20 cellular contexts compared by ENCODE assay signal in genomic region chr12:98471085-98471484, GRCh38. TPM values are rescaled to one million over a fixed set of nuclear protein-coding genes. Genes with fewer than 3 reads are reported as not detected.
DNase-seq lines count a peak whose midpoint lies in the region; ATAC-seq, FAIRE-seq and TF ChIP-seq lines count a peak whose summit lies in the region.
"Had no signal": no experiment of that assay in that cellular context is flagged by ENCODE, and none has a peak within 500 bp of the region (broad histone marks: within the 10 kb centered on the region; RNA-seq: fewer than 3 reads in every experiment).

No MANE protein-coding gene starts in this region.

- ATAC-seq in heart left ventricle (peak in 3 of 4 donors; percentile 44 to 93 (median 81)), Right ventricle myocardium inferior (no peak), GM21786 (IDR thresholded peaks at IDR 0.05; ENCODE audit: unreplicated experiment) (peak; percentile 19), HG03521 (IDR thresholded peaks at IDR 0.05; ENCODE audit: unreplicated experiment) (peak; percentile 12)
- ATAC-seq: activated CD4-positive, CD25-positive, alpha-beta regulatory T cell treated with anti-CD3 and anti-CD28 coated beads, Interleukin-2, amount 50 U/mL, for 24 hours had no signal

- FAIRE-seq in small intestine (lab: Jason Lieb, UNC) = no peak
- FAIRE-seq: H54, keratinocyte had no signal

- peaks cover 0 to 11% (median 5%) of the 10 kb centered on the region in 12 donors for H3K4me1 ChIP-seq in heart left ventricle
- no peaks in the 10 kb centered on the region for H3K4me1 ChIP-seq in small intestine (ENCODE audit: control insufficient read depth in 2 of 2, insufficient read depth in 1 of 2, low read depth in 1 of 2, low read length in 1 of 2)

- DNase-seq in heart left ventricle (no peak), Right ventricle myocardium inferior (ENCODE audit: missing footprints) (no peak), small intestine (peak; percentile 25), ACHN (no peak), NCI-H510A treated with DMSO at 0.1 percent for 48 hours (lab: John Stamatoyannopoulos, UW) (no peak), ecto neural progenitor cell (ENCODE audit: low spot score) (no peak)
- DNase-seq: activated gamma-delta T cell; CD4-positive, alpha-beta T cell; cerebellar nuclear complex; DND-41; IMR-90; NCI-H748 treated with DMSO at 0.1 percent for 48 hours; OCI-M1; stomach; T-helper 9 cell had no signal

- no peaks in the 10 kb centered on the region for H3K9me3 ChIP-seq in heart left ventricle
- no peaks in the 10 kb centered on the region for H3K9me3 ChIP-seq in small intestine (ENCODE audit: control insufficient read depth, low read depth)
- H3K9me3 ChIP-seq: stomach had no signal

- in situ Hi-C loops in ACHN (cut with HindIII; ENCODE audit: low pct_ligation_motif_present, low pct_unique_long_range_greater_than_20kb, low sequenced_read_pairs) = no loop called here

- WGBS in heart left ventricle, 4 donors = 49 to 71% (median 54%) methylated on average over 3 of the region's 3 CpGs
- 33 to 66% (median 58%) methylated on average over 3 of the region's 3 CpGs for WGBS in small intestine, 3 donors

- H3K36me3 ChIP-seq in heart left ventricle (no peaks in the 10 kb centered on the region), small intestine (ENCODE audit: control insufficient read depth in 2 of 2, insufficient read depth in 2 of 2, low read length in 2 of 2) (no peaks in the 10 kb centered on the region)
- H3K36me3 ChIP-seq: stomach had no signal

- H3K27ac ChIP-seq in heart left ventricle = peak overlapping the region in 3 of 12 donors; percentile 15 to 64 (median 33)
- H3K27ac ChIP-seq in small intestine (ENCODE audit: low read depth in 1 of 2, low read length in 1 of 2) = no peak overlapping the region
- H3K27ac ChIP-seq: stomach had no signal

- intact Hi-C loops in heart left ventricle (cut with DNase I) (no loop called here), Right ventricle myocardium inferior (cut with DNase I) (no loop called here)

- no peaks in the 10 kb centered on the region for H3K27me3 ChIP-seq in heart left ventricle
- H3K27me3 ChIP-seq in small intestine (ENCODE audit: control insufficient read depth in 2 of 2, insufficient read depth in 2 of 2, low read length in 2 of 2) = no peaks in the 10 kb centered on the region
- H3K27me3 ChIP-seq: stomach had no signal

- no peak for TF ChIP-seq POLR2A in heart left ventricle (IDR thresholded peaks at IDR 0.05)

- H3K4me3 ChIP-seq in heart left ventricle = no peak overlapping the region
- H3K4me3 ChIP-seq in small intestine (ENCODE audit: low read depth in 1 of 2, low read length in 2 of 2) = no peak overlapping the region
- H3K4me3 ChIP-seq: stomach had no signal

- no peak for TF ChIP-seq CTCF in heart left ventricle (IDR thresholded peaks at IDR 0.05)

RNA-seq across cellular contexts. Expression of gene TMPO, which starts 44.3 kb away (rescaled TPM):
- total RNA-seq in heart left ventricle (10 to 100 TPM; 11.2 to 30.5 (median 19.4) TPM), Right ventricle myocardium inferior (15.6 TPM)
- polyA plus RNA-seq in heart left ventricle (10 to 100 TPM; 11.4 to 16.5 TPM), small intestine (10 to 100 TPM; 19.5 to 66.4 (median 24.4) TPM)
